In the genomic region with DNA sequence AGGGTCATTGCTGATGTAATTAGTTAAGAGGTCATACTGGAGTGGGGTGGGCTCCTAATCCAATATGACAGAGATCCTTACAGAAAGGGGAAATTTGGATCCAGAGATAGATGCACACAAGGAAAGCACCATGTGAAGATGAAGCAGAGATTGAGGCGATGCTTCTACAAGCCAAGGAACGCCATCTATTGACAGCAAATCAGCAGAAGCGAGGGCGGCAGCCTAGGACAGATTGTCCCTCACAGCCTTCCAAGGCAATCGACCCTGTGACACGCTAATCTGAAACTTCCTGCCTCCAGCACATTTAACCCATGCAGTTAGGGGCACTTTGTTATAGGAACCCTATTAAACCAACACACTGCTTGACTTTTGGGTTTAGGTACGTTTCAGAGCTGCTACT, we compare ENCODE assay signal across 13 cellular contexts.
DNase-seq lines count a peak whose midpoint lies in the region; ATAC-seq and TF ChIP-seq lines count a peak whose summit lies in the region.
"Had no signal": no experiment of that assay in that cellular context is flagged by ENCODE, and none has a peak within 500 bp of the region (broad histone marks: within the 10 kb centered on the region; RNA-seq: fewer than 3 reads in every experiment).

No MANE protein-coding gene starts in this region.

- ATAC-seq in left lobe of liver (peak; percentile 38), upper lobe of left lung (ENCODE audit: low FRiP score in 2 of 2) (no peak)
- no peak for ATAC-seq in stimulated activated effector memory CD8-positive, alpha-beta T cell treated with anti-CD3 and anti-CD28 coated beads, Interleukin-12 subunit alpha, Interleukin-12 subunit beta, amount 100 ng/mL, for 72 hours
- ATAC-seq: Right ventricle myocardium inferior had no signal

- H3K27me3 ChIP-seq in upper lobe of left lung (no peaks in the 10 kb centered on the region), H7 (ENCODE audit: control insufficient read depth, insufficient read depth, low read length) (no peaks in the 10 kb centered on the region)

- no peaks in the 10 kb centered on the region for H3K4me1 Mint-ChIP-seq in stimulated activated effector memory CD8-positive, alpha-beta T cell treated with anti-CD3 and anti-CD28 coated beads, Interleukin-12 subunit alpha, Interleukin-12 subunit beta, amount 100 ng/mL, for 72 hours
- H3K4me1 Mint-ChIP-seq: IgD-negative memory B cell had no signal

- H3K9me3 ChIP-seq in upper lobe of left lung = no peaks in the 10 kb centered on the region

- no peaks in the 10 kb centered on the region for H3K36me3 Mint-ChIP-seq in stimulated activated effector memory CD8-positive, alpha-beta T cell treated with anti-CD3 and anti-CD28 coated beads, Interleukin-12 subunit alpha, Interleukin-12 subunit beta, amount 100 ng/mL, for 72 hours
- H3K36me3 Mint-ChIP-seq: IgD-negative memory B cell had no signal

- H3K4me3 Mint-ChIP-seq in stimulated activated effector memory CD8-positive, alpha-beta T cell treated with anti-CD3 and anti-CD28 coated beads, Interleukin-12 subunit alpha, Interleukin-12 subunit beta, amount 100 ng/mL, for 72 hours = no peak overlapping the region
- H3K4me3 Mint-ChIP-seq: IgD-negative memory B cell had no signal

- H3K4me1 ChIP-seq in upper lobe of left lung = no peaks in the 10 kb centered on the region

- no peak overlapping the region for H3K4me3 ChIP-seq in upper lobe of left lung
- no peak overlapping the region for H3K4me3 ChIP-seq in H7 (ENCODE audit: insufficient read depth, low read depth, low read length)

- no peak overlapping the region for H3K27ac ChIP-seq in upper lobe of left lung

- H3K9me3 Mint-ChIP-seq in stimulated activated effector memory CD8-positive, alpha-beta T cell treated with anti-CD3 and anti-CD28 coated beads, Interleukin-12 subunit alpha, Interleukin-12 subunit beta, amount 100 ng/mL, for 72 hours = no peaks in the 10 kb centered on the region
- H3K9me3 Mint-ChIP-seq: IgD-negative memory B cell had no signal

- DNase-seq in AG20443 (ENCODE audit: low spot score) (peak; percentile 26), HT-29 (ENCODE audit: low spot score) (peak; percentile 19), UCSD-AML1 (lab: John Stamatoyannopoulos, UW; ENCODE audit: unreplicated experiment) (peak; percentile 25), left lobe of liver (ENCODE audit: low spot score) (no peak), HPDE6-E6E7 (ENCODE audit: extremely low spot score) (no peak), upper lobe of left lung (no peak), H7 (no peak)
- DNase-seq in stimulated activated effector memory CD8-positive, alpha-beta T cell treated with anti-CD3 and anti-CD28 coated beads, Interleukin-12 subunit alpha, Interleukin-12 subunit beta, amount 100 ng/mL, for 72 hours (ENCODE audit: low spot score in 2 of 2) = no peak
- DNase-seq: NCI-H2171 treated with DMSO at 0.1 percent for 48 hours; stimulated activated CD4-positive, alpha-beta T cell treated with anti-CD3 and anti-CD28 coated beads, Interleukin-1b, Interleukin-23, amount 100 ng/mL, for 48 hours; stimulated activated naive CD4-positive, alpha-beta T cell treated with Interleukin-2 at 50 U/mL for 16 hours had no signal

- TF ChIP-seq POLR2A in upper lobe of left lung (IDR thresholded peaks at IDR 0.05) = no peak

- H3K27ac Mint-ChIP-seq in stimulated activated effector memory CD8-positive, alpha-beta T cell treated with anti-CD3 and anti-CD28 coated beads, Interleukin-12 subunit alpha, Interleukin-12 subunit beta, amount 100 ng/mL, for 72 hours = no peak overlapping the region
- H3K27ac Mint-ChIP-seq: IgD-negative memory B cell had no signal

- no peak for TF ChIP-seq CTCF in upper lobe of left lung (IDR thresholded peaks at IDR 0.05)

- 51 to 63% methylated on average over 7 of the region's 7 CpGs for WGBS in upper lobe of left lung, 2 donors

- H3K36me3 ChIP-seq in upper lobe of left lung (no peaks in the 10 kb centered on the region), H7 (replicated peaks; ENCODE audit: control insufficient read depth, insufficient read depth, low read length) (no peaks in the 10 kb centered on the region)

- TF ChIP-seq EP300 in upper lobe of left lung (IDR thresholded peaks at IDR 0.05) = no peak

Comparison
In these comparisons a context has a peak if more than half of its experiments do, and no peak if none do; other contexts are left out.
1. DNase-seq: peak in AG20443 (single experiment), HT-29 (single experiment) and UCSD-AML1 (single experiment); none in left lobe of liver (single experiment), HPDE6-E6E7 (single experiment), upper lobe of left lung (0 of 2), stimulated activated effector memory CD8-positive, alpha-beta T cell treated with anti-CD3 and anti-CD28 coated beads, Interleukin-12 subunit alpha, Interleukin-12 subunit beta, amount 100 ng/mL, for 72 hours (0 of 2) and H7 (single experiment).